5 cellular contexts compared by ENCODE assay signal in the genomic region with DNA sequence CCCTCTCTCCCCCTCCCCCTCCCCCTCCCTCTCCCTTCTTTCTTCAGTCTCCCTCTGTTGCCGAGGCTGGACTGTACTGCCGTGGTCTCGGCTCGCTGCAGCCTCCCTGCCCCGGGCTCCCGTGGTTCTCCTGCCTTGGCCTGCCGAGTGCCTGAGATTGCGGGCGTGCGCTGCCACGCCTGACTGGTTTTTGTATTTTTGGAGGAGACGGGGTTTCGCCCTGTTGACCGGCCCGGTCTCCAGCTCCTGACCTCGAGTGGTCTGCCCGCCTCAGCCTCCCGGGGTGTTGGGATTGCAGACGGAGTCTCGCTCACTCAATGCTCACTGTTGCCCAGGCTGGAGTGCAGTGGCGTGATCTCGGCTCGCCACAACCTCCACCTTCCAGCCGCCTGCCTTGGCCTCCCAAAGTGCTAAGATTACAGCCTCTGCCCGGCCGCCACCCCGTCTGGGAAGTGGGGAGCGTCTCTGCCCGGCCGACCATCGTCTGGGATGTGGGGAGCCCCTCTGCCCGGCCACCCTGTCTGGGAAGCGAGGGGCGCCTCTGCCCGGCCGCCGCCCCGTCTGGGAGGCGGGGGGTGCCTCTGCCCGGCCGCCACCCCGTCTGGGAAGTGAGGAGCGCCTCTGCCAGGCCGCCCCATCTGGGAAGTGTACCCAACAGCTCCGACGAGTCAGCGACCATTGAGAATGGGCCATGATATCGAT. TPM values are rescaled to one million over a fixed set of nuclear protein-coding genes. Genes with fewer than 3 reads are reported as not detected.
DNase-seq lines count a peak whose midpoint lies in the region; ATAC-seq, FAIRE-seq and TF ChIP-seq lines count a peak whose summit lies in the region.
"Not testable (repeated sequence)": the region's sequence is repeated elsewhere in the genome, so short reads cannot be mapped to it uniquely, and the experiment has no call there.

No MANE protein-coding gene starts in this region.

- H3K4me3 Mint-ChIP-seq in chondrocyte (ENCODE audit: unreplicated experiment), result not testable (repeated sequence)

- H3K4me1 Mint-ChIP-seq in chondrocyte (ENCODE audit: low read depth), result not testable (repeated sequence)

- POLR2A ChIA-PET in A549 (lab: Yijun Ruan, JAX), result not testable (repeated sequence)

- H3K4me2 ChIP-seq in A549, result peak overlapping the region; percentile 57; the same call in 2 of the 3 replicates

- not testable (repeated sequence) for ATAC-seq in A549

- CTCF ChIA-PET in A549 (lab: Yijun Ruan, JAX), result interaction anchor here (0.6 to 1.3 kb wide), 2 partner anchors 10 to 12 kb away, joined by 3 to 4 read pairs; a partner anchor contains a TSS

- not testable (repeated sequence) for TF ChIP-seq EP300 in A549 (IDR thresholded peaks at IDR 0.05)

- H3K4me1 ChIP-seq in A549, result peaks cover 25% of the 10 kb centered on the region
- H3K4me1 ChIP-seq in thyroid gland, result peaks cover 0 to 18% of the 10 kb centered on the region in 2 donors

- intact Hi-C loops in posterior vena cava (cut with DNase I); thyroid gland (cut with DNase I): not testable (repeated sequence)

- not testable (repeated sequence) for TF ChIP-seq RAD21 in A549 (conservative IDR thresholded peaks at IDR 0.05 in 1 of 2, IDR thresholded peaks at IDR 0.05 in 1 of 2)

- H3K27ac ChIP-seq in A549, result peak overlapping the region; percentile 55 to 84; a peak in 4 of 6 replicates
- H3K27ac ChIP-seq in thyroid gland, result peak overlapping the region in 1 of 3 donors; percentile 68

- not testable (repeated sequence) for H3K27ac Mint-ChIP-seq in chondrocyte (ENCODE audit: unreplicated experiment)

- H3K27me3 Mint-ChIP-seq in chondrocyte (ENCODE audit: low read depth), result not testable (repeated sequence)

- TF ChIP-seq CTCF in A549 (IDR thresholded peaks at IDR 0.05); chondrocyte (IDR thresholded peaks at IDR 0.05); thyroid gland (IDR thresholded peaks at IDR 0.05): not testable (repeated sequence)

- WGBS in A549 (ENCODE audit: missing lambda C conversion rate), result 85% methylated on average over 38 of the region's 48 CpGs
- WGBS in thyroid gland, 2 donors, result 72 to 76% methylated on average over 20 to 32 of the region's 48 CpGs

- not testable (repeated sequence) for DNase-seq in A549 (ENCODE audit: low read depth in 1 of 2, low spot score in 1 of 2)
- DNase-seq in HK-2 (ENCODE audit: unreplicated experiment) (peak; percentile 29), chondrocyte (ENCODE audit: low spot score) (peak; percentile 66), posterior vena cava (ENCODE audit: low spot score) (peak; percentile 42), thyroid gland (peak; percentile 85 to 87)

- not testable (repeated sequence) for H3K36me3 Mint-ChIP-seq in chondrocyte (ENCODE audit: low read depth)

- not testable (repeated sequence) for H3K36me3 ChIP-seq in thyroid gland

- not testable (repeated sequence) for H3K27me3 ChIP-seq in thyroid gland

- H3K9me3 ChIP-seq in A549, thyroid gland: not testable (repeated sequence)

- not testable (repeated sequence) for H3K4me3 ChIP-seq in A549; thyroid gland (replicated peaks in 1 of 3)

- not testable (repeated sequence) for TF ChIP-seq POLR2A in A549 (IDR thresholded peaks at IDR 0.05; ENCODE audit: low read length); thyroid gland (IDR thresholded peaks at IDR 0.05)

- not testable (repeated sequence) for FAIRE-seq in A549 (lab: Jason Lieb, UNC)

- H3K9me3 Mint-ChIP-seq in chondrocyte (ENCODE audit: low read depth), result not testable (repeated sequence)

RNA-seq across cellular contexts. Expression of a gene that starts 7.2 kb away (rescaled TPM):
- polyA plus RNA-seq in A549 (2011; rRNA removed) (33.4 and 35.7 TPM in 2 replicates), A549 (2017; fragmentation: RNase III; extraction: RNeasy Plus Mini Kit Qiagen cat#74134 plus additional on column Dnase treatment) (24.4 to 25.9 TPM (median 25.2 TPM) in 3 replicates)
- polyA plus RNA-seq in A549 (2012; cell fraction: cytosol; rRNA removed), result 5.3 and 5.7 TPM in 2 replicates
- polyA plus RNA-seq in A549 (2012; cell fraction: nucleus; rRNA removed), result 4.6 and 7.0 TPM in 2 replicates
- 29.0 and 31.2 TPM in 2 replicates for polyA minus RNA-seq in A549 (2011; rRNA and poly(A)+ RNA removed)
- total RNA-seq in chondrocyte (33.5 to 37.7 TPM (median 37.3 TPM) in 3 replicates), posterior vena cava (10 to 100 TPM; 26.1 to 31.2 TPM), thyroid gland (10 to 100 TPM; 32.4 to 50.3 (median 42.9) TPM)

RNA-seq across cellular contexts. Expression of a gene that starts 12.1 kb away (rescaled TPM):
- polyA plus RNA-seq in A549 (2011; rRNA removed) (32.9 and 40.5 TPM in 2 replicates), A549 (2017; fragmentation: RNase III; extraction: RNeasy Plus Mini Kit Qiagen cat#74134 plus additional on column Dnase treatment) (37.5 to 41.9 TPM (median 40.8 TPM) in 3 replicates)
- polyA plus RNA-seq in A549 (2012; cell fraction: cytosol; rRNA removed), result 36.7 and 37.8 TPM in 2 replicates
- polyA plus RNA-seq in A549 (2012; cell fraction: nucleus; rRNA removed), result 60.3 and 70.4 TPM in 2 replicates
- 25.3 and 30.9 TPM in 2 replicates for polyA minus RNA-seq in A549 (2011; rRNA and poly(A)+ RNA removed)
- total RNA-seq in chondrocyte (43.8 to 49.5 TPM (median 47.1 TPM) in 3 replicates), posterior vena cava (10 to 100 TPM; 52.2 to 56.1 TPM), thyroid gland (10 to 100 TPM; 51.3 to 83.0 (median 67.2) TPM)
